Comparison of ENCODE assay signal across 9 cellular contexts in the genomic region with DNA sequence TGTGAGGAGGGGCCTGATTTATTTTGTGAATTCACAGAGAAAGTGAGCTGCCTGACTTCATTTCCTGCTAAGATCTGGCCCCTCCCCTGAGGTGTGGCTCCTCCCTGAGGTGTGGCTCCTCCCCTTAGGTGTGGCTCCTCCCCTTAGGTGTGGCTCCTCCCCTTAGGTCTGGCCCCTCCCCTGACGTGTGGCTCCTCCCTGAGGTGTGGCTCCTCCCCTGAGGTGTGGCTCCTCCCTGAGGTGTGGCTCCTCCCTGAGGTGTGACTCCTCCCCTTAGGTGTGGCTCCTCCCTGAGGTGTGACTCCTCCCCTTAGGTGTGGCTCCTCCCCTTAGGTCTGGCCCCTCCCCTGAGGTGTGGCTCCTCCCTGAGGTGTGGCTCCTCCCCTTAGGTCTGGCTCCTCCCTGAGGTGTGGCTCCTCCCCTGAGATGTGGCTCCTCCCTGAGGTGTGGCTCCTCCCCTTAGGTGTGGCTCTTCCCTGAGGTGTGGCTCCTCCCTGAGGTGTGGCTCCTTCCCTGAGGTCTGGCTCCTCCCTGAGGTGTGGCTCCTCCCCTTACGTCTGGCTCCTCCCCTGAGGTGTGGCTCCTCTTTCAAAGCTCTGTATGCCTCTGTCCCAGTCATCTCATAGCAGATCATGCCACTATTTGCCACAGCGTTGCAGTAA. TPM values are rescaled to one million over a fixed set of nuclear protein-coding genes. Genes with fewer than 3 reads are reported as not detected.
DNase-seq lines count a peak whose midpoint lies in the region; ATAC-seq and TF ChIP-seq lines count a peak whose summit lies in the region.
"Had no signal": no experiment of that assay in that cellular context is flagged by ENCODE, and none has a peak within 500 bp of the region (broad histone marks: within the 10 kb centered on the region; RNA-seq: fewer than 3 reads in every experiment).

No MANE protein-coding gene starts in this region.

- H3K4me1 Mint-ChIP-seq in Calu3 (ENCODE audit: low read depth, unreplicated experiment): no peaks in the 10 kb centered on the region
- H3K4me1 Mint-ChIP-seq: brain had no signal

- intact Hi-C loops in Calu3 (cut with micrococcal nuclease; ENCODE audit: unreplicated experiment): no loop called here

- H3K27ac ChIP-seq in effector memory CD4-positive, alpha-beta T cell (ENCODE audit: insufficient read depth, low read length, poor library complexity, severe bottlenecking): no peak overlapping the region

- H3K4me3 Mint-ChIP-seq in Calu3 (ENCODE audit: low read depth, unreplicated experiment): no peak overlapping the region
- H3K4me3 Mint-ChIP-seq: brain had no signal

- ATAC-seq in HG03039 (IDR thresholded peaks at IDR 0.05; ENCODE audit: unreplicated experiment) (no peak), GM21619 (IDR thresholded peaks at IDR 0.05; ENCODE audit: unreplicated experiment) (no peak), GM19324 (IDR thresholded peaks at IDR 0.05; ENCODE audit: low FRiP score, unreplicated experiment) (no peak)

- H3K4me1 ChIP-seq in effector memory CD4-positive, alpha-beta T cell (ENCODE audit: control insufficient read depth, insufficient read depth, low read length, poor library complexity, severe bottlenecking): no peaks in the 10 kb centered on the region

- no TSS peak for BruUV-seq in Calu3 (replicated peaks; lab: Mats Ljungman, UMichigan)

- H3K27me3 ChIP-seq in effector memory CD4-positive, alpha-beta T cell (replicated peaks; ENCODE audit: control insufficient read depth, insufficient read depth, low read length, poor library complexity, severe bottlenecking): no peaks in the 10 kb centered on the region

- H3K9me3 ChIP-seq in effector memory CD4-positive, alpha-beta T cell (ENCODE audit: control insufficient read depth, low read length): peaks cover 9% of the 10 kb centered on the region

- peak; percentile 18 for DNase-seq in Calu3
- DNase-seq in MV-4-11 (lab: John Stamatoyannopoulos, UW): peak; percentile 47
- peak; percentile 73 for DNase-seq in activated CD4-positive, alpha-beta T cell treated with anti-CD3 and anti-CD28 coated beads for 48 hours
- peak; percentile 45 to 65 (median 47) for DNase-seq in effector memory CD4-positive, alpha-beta T cell
- peak; percentile 12 for DNase-seq in stimulated activated CD8-positive, alpha-beta memory T cell treated with anti-CD3 and anti-CD28 coated beads, Interleukin-7, amount 100 ng/mL, for 24 hours (ENCODE audit: low read depth)

- no peak for TF ChIP-seq CTCF in Calu3 (IDR thresholded peaks at IDR 0.05; ENCODE audit: unreplicated experiment)

- H3K27ac Mint-ChIP-seq in Calu3 (ENCODE audit: unreplicated experiment): no peak overlapping the region
- H3K27ac Mint-ChIP-seq: brain had no signal

- H3K9me3 Mint-ChIP-seq in Calu3 (ENCODE audit: low read depth, unreplicated experiment): peaks cover 3% of the 10 kb centered on the region

- CTCF ChIA-PET in Calu3 (lab: Charles Lee): no interaction called here

- H3K36me3 Mint-ChIP-seq in Calu3 (ENCODE audit: insufficient read depth, unreplicated experiment): no peaks in the 10 kb centered on the region
- H3K36me3 Mint-ChIP-seq: brain had no signal

- peaks cover 30% of the 10 kb centered on the region for H3K27me3 Mint-ChIP-seq in Calu3 (ENCODE audit: unreplicated experiment)

- H3K4me3 ChIP-seq in effector memory CD4-positive, alpha-beta T cell (ENCODE audit: insufficient read depth, low read depth, low read length, poor library complexity, severe bottlenecking): no peak overlapping the region

- no peaks in the 10 kb centered on the region for H3K36me3 ChIP-seq in effector memory CD4-positive, alpha-beta T cell (ENCODE audit: control insufficient read depth, insufficient read depth, low read length)

RNA-seq across cellular contexts. Expression of gene LRRC3, which starts 26.9 kb away (rescaled TPM):
- 0.40 and 0.61 TPM in 2 replicates for total RNA-seq in Calu3 (2022)

Comparison
In these comparisons a context has a peak if more than half of its experiments do, and no peak if none do; other contexts are left out.
1. DNase-seq: peak in every context shown above with its lines; median percentile 73 in activated CD4-positive, alpha-beta T cell treated with anti-CD3 and anti-CD28 coated beads for 48 hours; 47 in MV-4-11; 47 in effector memory CD4-positive, alpha-beta T cell; 18 in Calu3; 12 in stimulated activated CD8-positive, alpha-beta memory T cell treated with anti-CD3 and anti-CD28 coated beads, Interleukin-7, amount 100 ng/mL, for 24 hours.